Comparison of ENCODE assay signal across 35 cellular contexts in genomic region chr16:13223666-13224065, GRCh38.
DNase-seq lines count a peak whose midpoint lies in the region; ATAC-seq, FAIRE-seq and TF ChIP-seq lines count a peak whose summit lies in the region.
"Had no signal": no experiment of that assay in that cellular context is flagged by ENCODE, and none has a peak within 500 bp of the region (broad histone marks: within the 10 kb centered on the region; RNA-seq: fewer than 3 reads in every experiment).

No MANE protein-coding gene starts in this region.

- no peak overlapping the region for H3K18ac ChIP-seq in trophoblast cell (ENCODE audit: low read length)

- H4K8ac ChIP-seq in trophoblast cell (ENCODE audit: low read depth, low read length) = peak overlapping the region; percentile 23

- H3K14ac ChIP-seq in trophoblast cell (ENCODE audit: low read length) = no peak overlapping the region

- no peak overlapping the region for H2BK12ac ChIP-seq in trophoblast cell (ENCODE audit: low read length)

- no TSS peak for BruUV-seq in mammary epithelial cell (replicated peaks; lab: Mats Ljungman, UMichigan)
- BruUV-seq in HepG2 (replicated peaks; lab: Mats Ljungman, UMichigan) = no TSS peak

- in situ Hi-C loops in mammary epithelial cell (cut with MboI; ENCODE audit: low sequenced_read_pairs in 2 of 2) (no loop called here), HepG2 (cut with HindIII; ENCODE audit: extremely low pct_ligation_motif_present, low pct_unique_long_range_greater_than_20kb) (no loop called here)

- H4K12ac ChIP-seq in trophoblast cell (ENCODE audit: low read depth, low read length) = no peak overlapping the region

- H3K79me1 ChIP-seq in trophoblast cell (ENCODE audit: low read length) = peaks cover 4% of the 10 kb centered on the region

- 0% methylated on average over 1 of the region's 1 CpG for WGBS in mammary epithelial cell (ENCODE audit: low coverage, missing lambda C conversion rate)
- 69% methylated on average over 1 of the region's 1 CpG for WGBS in HepG2 (ENCODE audit: low lambda C conversion rate)
- WGBS in right lobe of liver (ENCODE audit: insufficient coverage, low coverage, low lambda C conversion rate, missing lambda C conversion rate) = 80% methylated on average over 1 of the region's 1 CpG
- no CpG with 5 or more reads among the region's 1 CpG for WGBS in trophoblast cell (ENCODE audit: extremely low coverage, insufficient coverage, insufficient read length)

- H3K9me3 ChIP-seq in mammary epithelial cell (replicated peaks; ENCODE audit: insufficient read depth, low read length) = no peaks in the 10 kb centered on the region
- no peaks in the 10 kb centered on the region for H3K9me3 ChIP-seq in breast epithelium
- H3K9me3 ChIP-seq in HepG2 (ENCODE audit: low read length) = no peaks in the 10 kb centered on the region
- no peaks in the 10 kb centered on the region for H3K9me3 ChIP-seq in right lobe of liver
- H3K9me3 ChIP-seq in trophoblast cell (ENCODE audit: insufficient read depth, low read depth, low read length) = no peaks in the 10 kb centered on the region
- H3K9me3 ChIP-seq: A549, BE2C, BLaER1, Caco-2 had no signal

- ATAC-seq in HepG2 = no peak
- no peak for ATAC-seq in right lobe of liver
- ATAC-seq in activated naive CD8-positive, alpha-beta T cell treated with anti-CD3 and anti-CD28 coated beads, Interleukin-2, amount 50 U/mL, for 24 hours = no peak
- ATAC-seq: A549; CD8-positive, alpha-beta T cell had no signal

- H3K4me3 Mint-ChIP-seq in activated naive CD8-positive, alpha-beta T cell treated with anti-CD3 and anti-CD28 coated beads, Interleukin-2, amount 50 U/mL, for 24 hours = no peak overlapping the region
- H3K4me3 Mint-ChIP-seq: B cell; CD14-positive monocyte; CD4-positive, alpha-beta memory T cell; CD4-positive, alpha-beta T cell; CD4-positive, CD25-positive, alpha-beta regulatory T cell; CD8-positive, alpha-beta memory T cell; CD8-positive, alpha-beta T cell had no signal

- no peak overlapping the region for H3K4ac ChIP-seq in trophoblast cell (ENCODE audit: low read depth, low read length)

- H3K27ac ChIP-seq in mammary epithelial cell (ENCODE audit: insufficient read depth, low read depth, low read length) = no peak overlapping the region
- no peak overlapping the region for H3K27ac ChIP-seq in breast epithelium
- H3K27ac ChIP-seq in HepG2 (ENCODE audit: extremely low read length, insufficient read depth, low read length) = no peak overlapping the region
- no peak overlapping the region for H3K27ac ChIP-seq in right lobe of liver
- peak overlapping the region; percentile 44 for H3K27ac ChIP-seq in trophoblast cell (ENCODE audit: low read depth, low read length)
- H3K27ac ChIP-seq: 22Rv1; A549; BLaER1; BLaER1 treated with 17β-estradiol and CSF1 and Interleukin-3, amounts not matched to agents 10 nM and 100 nM; C4-2B had no signal

- DNase-seq in mammary epithelial cell (peak; percentile 5), breast epithelium (ENCODE audit: low spot score in 2 of 2) (no peak), HepG2 (ENCODE audit: low spot score) (no peak), right lobe of liver (no peak), trophoblast cell (no peak)
- no peak for DNase-seq in activated naive CD8-positive, alpha-beta T cell treated with anti-CD3 and anti-CD28 coated beads, Interleukin-2, amount 50 U/mL, for 24 hours
- DNase-seq: 8988T; ACHN; AML-193; BE2C; C1 segment of cervical spinal cord; Caco-2; Calu3; CD4-positive, alpha-beta memory T cell; CD4-positive, alpha-beta T cell; CD4-positive, CD25-positive, alpha-beta regulatory T cell; CD8-positive, alpha-beta memory T cell; CD8-positive, alpha-beta T cell; COR-L47; DMS 273 treated with DMSO at 0.1 percent for 48 hours; DMS153; DMS53; DMS79; DMS79 treated with DMSO at 0.1 percent for 48 hours; DND-41; EL had no signal

- H4K20me1 ChIP-seq in mammary epithelial cell (ENCODE audit: insufficient read depth, low read length) = no peaks in the 10 kb centered on the region
- H4K20me1 ChIP-seq in HepG2 (ENCODE audit: insufficient read depth, low read length) = no peaks in the 10 kb centered on the region
- H4K20me1 ChIP-seq: BLaER1; BLaER1 treated with 17β-estradiol and CSF1 and Interleukin-3, amounts not matched to agents 10 nM and 100 nM had no signal

- no peak for TF ChIP-seq EP300 in HepG2 (IDR thresholded peaks at IDR 0.05; ENCODE audit: low read depth in 2 of 2, low read length in 2 of 2)
- TF ChIP-seq EP300 in HepG2 (CRISPR knock-in tag; IDR thresholded peaks at IDR 0.05; ENCODE audit: borderline replicate concordance) = no peak

- no peak for TF ChIP-seq CTCF in mammary epithelial cell (conservative IDR thresholded peaks at IDR 0.05 in 1 of 2, IDR thresholded peaks at IDR 0.05 in 1 of 2; ENCODE audit: extremely low read depth in 1 of 2, insufficient read depth in 1 of 2, low read depth in 1 of 2, low read length in 2 of 2)
- TF ChIP-seq CTCF in breast epithelium (IDR thresholded peaks at IDR 0.05) = no peak
- no peak for TF ChIP-seq CTCF in HepG2 (CRISPR knock-in tag; IDR thresholded peaks at IDR 0.05)
- TF ChIP-seq CTCF in right lobe of liver (IDR thresholded peaks at IDR 0.05) = no peak

- H2AFZ ChIP-seq in mammary epithelial cell (ENCODE audit: low read depth, low read length) (no peak overlapping the region), HepG2 (ENCODE audit: low read length) (no peak overlapping the region), trophoblast cell (ENCODE audit: insufficient read depth, low read length, poor library complexity) (no peak overlapping the region)

- POLR2A ChIA-PET in HepG2 (lab: Yijun Ruan, JAX) = no interaction called here

- H3K4me1 ChIP-seq in mammary epithelial cell (ENCODE audit: insufficient read depth, low read length) (no peaks in the 10 kb centered on the region), breast epithelium (no peaks in the 10 kb centered on the region), HepG2 (ENCODE audit: insufficient read depth, low read length) (no peaks in the 10 kb centered on the region), right lobe of liver (no peaks in the 10 kb centered on the region), trophoblast cell (ENCODE audit: control insufficient read depth in 1 of 2, insufficient read depth in 2 of 2, low read length in 2 of 2) (peaks cover 4 to 5% of the 10 kb centered on the region in 2 experiments)
- H3K4me1 ChIP-seq: A549; BE2C; BLaER1; BLaER1 treated with 17β-estradiol and CSF1 and Interleukin-3, amounts not matched to agents 10 nM and 100 nM; Caco-2 had no signal

- intact Hi-C loops in mammary epithelial cell (cut with micrococcal nuclease) = loop anchor here (10.0 kb wide), 1 partner anchor 109 kb away; no protein-coding TSS in a partner anchor
- intact Hi-C loops in breast epithelium (cut with DNase I; ENCODE audit: low total_unique reads) = no loop called here
- intact Hi-C loops in HepG2 (cut with micrococcal nuclease; ENCODE audit: unreplicated experiment) = no loop called here
- intact Hi-C loops in right lobe of liver (cut with DNase I) = no loop called here

- H3K9ac ChIP-seq in mammary epithelial cell (ENCODE audit: insufficient read depth, low read length) = no peak overlapping the region
- no peak overlapping the region for H3K9ac ChIP-seq in HepG2 (ENCODE audit: insufficient read depth, low read depth, low read length)
- H3K9ac ChIP-seq in trophoblast cell (ENCODE audit: low read length) = no peak overlapping the region
- H3K9ac ChIP-seq: BLaER1; BLaER1 treated with 17β-estradiol and CSF1 and Interleukin-3, amounts not matched to agents 10 nM and 100 nM had no signal

- no peaks in the 10 kb centered on the region for H3K36me3 Mint-ChIP-seq in activated naive CD8-positive, alpha-beta T cell treated with anti-CD3 and anti-CD28 coated beads, Interleukin-2, amount 50 U/mL, for 24 hours (ENCODE audit: low read depth)
- H3K36me3 Mint-ChIP-seq: CD14-positive monocyte; CD4-positive, alpha-beta memory T cell; CD4-positive, CD25-positive, alpha-beta regulatory T cell; CD8-positive, alpha-beta memory T cell; CD8-positive, alpha-beta T cell had no signal

- dilution Hi-C loops in mammary epithelial cell (cut with HindIII; ENCODE audit: low sequenced_read_pairs) = no loop called here

- H3K27ac Mint-ChIP-seq in activated naive CD8-positive, alpha-beta T cell treated with anti-CD3 and anti-CD28 coated beads, Interleukin-2, amount 50 U/mL, for 24 hours = no peak overlapping the region
- H3K27ac Mint-ChIP-seq: B cell; CD14-positive monocyte; CD4-positive, alpha-beta memory T cell; CD4-positive, alpha-beta T cell; CD4-positive, CD25-positive, alpha-beta regulatory T cell; CD8-positive, alpha-beta memory T cell; CD8-positive, alpha-beta T cell had no signal

- H3K4me2 ChIP-seq in mammary epithelial cell (ENCODE audit: insufficient read depth, low read depth, low read length) (no peak overlapping the region), HepG2 (ENCODE audit: low read depth, low read length) (no peak overlapping the region), trophoblast cell (ENCODE audit: low read length) (no peak overlapping the region)
- H3K4me2 ChIP-seq: A549; BLaER1; BLaER1 treated with 17β-estradiol and CSF1 and Interleukin-3, amounts not matched to agents 10 nM and 100 nM had no signal

- TF ChIP-seq POLR2A in breast epithelium (IDR thresholded peaks at IDR 0.05) (no peak), HepG2 (IDR thresholded peaks at IDR 0.05; ENCODE audit: insufficient read depth in 1 of 2, low read depth in 2 of 2, low read length in 2 of 2) (no peak), right lobe of liver (IDR thresholded peaks at IDR 0.05) (no peak)

- no peak for FAIRE-seq in HepG2 (lab: Jason Lieb, UNC)
- FAIRE-seq: A204.1, A549, D721Med had no signal

- H3K27me3 ChIP-seq in mammary epithelial cell (ENCODE audit: insufficient read depth, low read length) = no peaks in the 10 kb centered on the region
- no peaks in the 10 kb centered on the region for H3K27me3 ChIP-seq in breast epithelium
- no peaks in the 10 kb centered on the region for H3K27me3 ChIP-seq in HepG2 (ENCODE audit: control insufficient read depth in 1 of 2, insufficient read depth in 2 of 2, low read length in 2 of 2)
- H3K27me3 ChIP-seq in right lobe of liver = no peaks in the 10 kb centered on the region
- no peaks in the 10 kb centered on the region for H3K27me3 ChIP-seq in trophoblast cell (ENCODE audit: insufficient read depth, low read length)
- H3K27me3 ChIP-seq: BE2C; BLaER1; BLaER1 treated with 17β-estradiol and CSF1 and Interleukin-3, amounts not matched to agents 10 nM and 100 nM had no signal

- CTCF ChIA-PET in mammary epithelial cell (lab: Charles Lee; ENCODE audit: low non-redundant PET) = no interaction called here
- CTCF ChIA-PET in HepG2 (lab: Yijun Ruan, JAX; ENCODE audit: low intra/inter-chr PET ratio, low total read pairs) = no interaction called here

- H3K9me3 Mint-ChIP-seq in activated naive CD8-positive, alpha-beta T cell treated with anti-CD3 and anti-CD28 coated beads, Interleukin-2, amount 50 U/mL, for 24 hours = peaks cover 18% of the 10 kb centered on the region

- no peaks in the 10 kb centered on the region for H3K27me3 Mint-ChIP-seq in activated naive CD8-positive, alpha-beta T cell treated with anti-CD3 and anti-CD28 coated beads, Interleukin-2, amount 50 U/mL, for 24 hours
- H3K27me3 Mint-ChIP-seq: B cell; CD4-positive, alpha-beta memory T cell; CD4-positive, CD25-positive, alpha-beta regulatory T cell; CD8-positive, alpha-beta memory T cell had no signal

- H4K91ac ChIP-seq in trophoblast cell (ENCODE audit: low read depth, low read length) = peak overlapping the region; percentile 8

- no peaks in the 10 kb centered on the region for H3K4me1 Mint-ChIP-seq in activated naive CD8-positive, alpha-beta T cell treated with anti-CD3 and anti-CD28 coated beads, Interleukin-2, amount 50 U/mL, for 24 hours
- H3K4me1 Mint-ChIP-seq: B cell; CD14-positive monocyte; CD4-positive, alpha-beta memory T cell; CD4-positive, CD25-positive, alpha-beta regulatory T cell; CD8-positive, alpha-beta memory T cell had no signal

- H2BK120ac ChIP-seq in trophoblast cell (ENCODE audit: insufficient read depth, low read length, poor library complexity) = no peak overlapping the region

- no peak overlapping the region for H2BK5ac ChIP-seq in trophoblast cell (ENCODE audit: low read depth, low read length, poor library complexity)

- H2AK5ac ChIP-seq in trophoblast cell (ENCODE audit: low read length) = no peak overlapping the region

- TF ChIP-seq RAD21 in HepG2 (CRISPR knock-in tag; IDR thresholded peaks at IDR 0.05) = no peak

- no peak overlapping the region for H3K4me3 ChIP-seq in mammary epithelial cell (replicated peaks in 1 of 3; ENCODE audit: insufficient read depth in 1 of 3, low read depth in 2 of 3, low read length in 3 of 3)
- no peak overlapping the region for H3K4me3 ChIP-seq in breast epithelium
- no peak overlapping the region for H3K4me3 ChIP-seq in HepG2 (replicated peaks in 1 of 3; ENCODE audit: insufficient read depth in 1 of 3, low read depth in 2 of 3, low read length in 3 of 3)
- no peak overlapping the region for H3K4me3 ChIP-seq in right lobe of liver
- H3K4me3 ChIP-seq in trophoblast cell (ENCODE audit: low read depth, low read length) = no peak overlapping the region
- H3K4me3 ChIP-seq: A549; BLaER1; BLaER1 treated with 17β-estradiol and CSF1 and Interleukin-3, amounts not matched to agents 10 nM and 100 nM had no signal

- H3K79me2 ChIP-seq in mammary epithelial cell (ENCODE audit: insufficient read depth, low read length) (no peaks in the 10 kb centered on the region), HepG2 (ENCODE audit: insufficient read depth, low read length) (no peaks in the 10 kb centered on the region), trophoblast cell (ENCODE audit: control insufficient read depth, insufficient read depth, low read length, poor library complexity) (no peaks in the 10 kb centered on the region)

- H3K36me3 ChIP-seq in mammary epithelial cell (ENCODE audit: insufficient read depth, low read length) (no peaks in the 10 kb centered on the region), breast epithelium (no peaks in the 10 kb centered on the region), HepG2 (replicated peaks in 1 of 2; ENCODE audit: control insufficient read depth in 1 of 2, insufficient read depth in 2 of 2, low read length in 2 of 2) (no peaks in the 10 kb centered on the region), right lobe of liver (no peaks in the 10 kb centered on the region), trophoblast cell (ENCODE audit: control insufficient read depth in 1 of 2, insufficient read depth in 2 of 2, low read length in 2 of 2) (no peaks in the 10 kb centered on the region)
- H3K36me3 ChIP-seq: BE2C; BLaER1; BLaER1 treated with 17β-estradiol and CSF1 and Interleukin-3, amounts not matched to agents 10 nM and 100 nM had no signal

- H3K23ac ChIP-seq in trophoblast cell (ENCODE audit: low read length) = no peak overlapping the region
